Comparison of ENCODE assay signal across 9 cellular contexts in the genomic region with DNA sequence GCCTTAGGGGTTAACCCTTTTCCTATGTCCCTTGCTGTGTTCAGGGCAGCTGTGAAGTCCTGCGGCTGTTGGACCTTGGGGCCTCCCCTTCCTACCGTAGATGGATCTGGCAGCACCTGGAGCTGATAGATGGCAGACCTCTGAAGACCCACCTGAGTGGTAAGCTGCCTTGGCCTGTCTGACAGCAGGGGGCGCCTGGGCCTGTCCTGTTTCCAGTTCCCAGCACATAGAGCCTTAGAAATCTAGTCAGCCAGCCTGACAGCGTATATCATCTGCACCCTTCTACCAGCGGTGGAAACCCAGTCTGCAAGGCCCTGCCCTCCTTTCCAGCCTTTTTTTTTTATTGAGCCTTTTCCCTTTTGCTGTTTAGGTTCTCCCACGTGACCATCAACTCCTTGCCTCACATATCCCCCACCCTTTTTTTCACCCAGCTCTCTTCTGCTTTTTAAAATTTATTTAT. TPM values are rescaled to one million over a fixed set of nuclear protein-coding genes. Genes with fewer than 3 reads are reported as not detected.
A peak's percentile ranks its signal among the peaks of the same experiment; 100 is the strongest.
DNase-seq lines count a peak whose midpoint lies in the region; ATAC-seq and TF ChIP-seq lines count a peak whose summit lies in the region.
"Had no signal": no experiment of that assay in that cellular context is flagged by ENCODE, and none has a peak within 500 bp of the region (broad histone marks: within the 10 kb centered on the region; RNA-seq: fewer than 3 reads in every experiment).

No MANE protein-coding gene starts in this region.

- no peak overlapping the region for H3K27ac ChIP-seq in PC-3 (ENCODE audit: low read length)
- no peak overlapping the region for H3K27ac ChIP-seq in esophagus muscularis mucosa (replicated peaks in 1 of 4)

- peak overlapping the region in 3 of 6 donors; percentile 14 to 50 (median 40) for H3K27ac Mint-ChIP-seq in naive B cell
- H3K27ac Mint-ChIP-seq: IgD-negative memory B cell had no signal

- CTCF ChIA-PET in PC-3 (lab: Charles Lee): interaction anchor here (0.6 to 2.1 kb wide), 8 partner anchors 40 to 148 kb away, joined by 3 to 51 read pairs (median 3); a partner anchor contains a TSS

- no peaks in the 10 kb centered on the region for H3K9me3 Mint-ChIP-seq in naive B cell
- H3K9me3 Mint-ChIP-seq: IgD-negative memory B cell had no signal

- H4K20me1 ChIP-seq in PC-3 (ENCODE audit: low read length): no peaks in the 10 kb centered on the region

- H3K4me3 Mint-ChIP-seq in naive B cell: peak overlapping the region in 1 of 8 donors; percentile 30
- H3K4me3 Mint-ChIP-seq: IgD-negative memory B cell had no signal

- no peaks in the 10 kb centered on the region for H3F3A ChIP-seq in PC-3 (ENCODE audit: low read length, unreplicated experiment)

- intact Hi-C loops in PC-3 (cut with micrococcal nuclease): loop anchor here (1.0 to 5.0 kb wide), 2 partner anchors 42 to 143 kb away; no protein-coding TSS in a partner anchor
- intact Hi-C loops in esophagus muscularis mucosa (cut with DNase I): loop anchor here (1.0 to 5.0 kb wide), 2 partner anchors 143 to 202 kb away; no protein-coding TSS in a partner anchor

- DNase-seq in DMS 273 (lab: John Stamatoyannopoulos, UW; ENCODE audit: unreplicated experiment): peak; percentile 91
- DNase-seq in LNCaP clone FGC (ENCODE audit: low read depth): peak; percentile 56
- DNase-seq in PC-3: peak; percentile 90
- DNase-seq in activated T-cell treated with anti-CD3 and anti-CD28 coated beads for 48 hours (ENCODE audit: low read depth): peak; percentile 72
- DNase-seq in esophagus muscularis mucosa (ENCODE audit: extremely low spot score): peak; percentile 96
- DNase-seq in naive B cell: peak; percentile 74
- peak; percentile 70 for DNase-seq in stimulated activated CD8-positive, alpha-beta memory T cell treated with anti-CD3 and anti-CD28 coated beads, Interleukin-7, amount 100 ng/mL, for 24 hours (ENCODE audit: low read depth)

- peak overlapping the region; percentile 64; the same call in 1 of the 2 replicates for H2AFZ ChIP-seq in PC-3 (ENCODE audit: low read length)

- POLR2A ChIA-PET in PC-3 (lab: Charles Lee; ENCODE audit: unreplicated experiment): no interaction called here

- peaks cover 11 to 14% (median 12%) of the 10 kb centered on the region in 3 donors for H3K4me1 Mint-ChIP-seq in naive B cell

- no peak overlapping the region for H3K4me3 ChIP-seq in LNCaP clone FGC (ENCODE audit: low read depth, low read length)
- no peak overlapping the region for H3K4me3 ChIP-seq in PC-3 (ENCODE audit: low read length)
- no peak overlapping the region for H3K4me3 ChIP-seq in esophagus muscularis mucosa

- WGBS in esophagus muscularis mucosa: 1% methylated on average over 6 of the region's 6 CpGs

- ATAC-seq in PC-3 (peak; percentile 93), naive B cell (ENCODE audit: low read depth in 2 of 2) (peak; percentile 85 to 89), GM18909 (IDR thresholded peaks at IDR 0.05; ENCODE audit: poor library complexity, unreplicated experiment) (no peak)

- no peaks in the 10 kb centered on the region for H3K36me3 ChIP-seq in PC-3 (ENCODE audit: low read depth, low read length)
- no peaks in the 10 kb centered on the region for H3K36me3 ChIP-seq in esophagus muscularis mucosa

- no peaks in the 10 kb centered on the region for H3K79me2 ChIP-seq in PC-3 (ENCODE audit: low read length)

- H3K36me3 Mint-ChIP-seq in naive B cell: no peaks in the 10 kb centered on the region

- H3K9me3 ChIP-seq in PC-3 (ENCODE audit: low read length): no peaks in the 10 kb centered on the region
- H3K9me3 ChIP-seq in esophagus muscularis mucosa: no peaks in the 10 kb centered on the region

- TF ChIP-seq POLR2A in esophagus muscularis mucosa (IDR thresholded peaks at IDR 0.05; ENCODE audit: low read depth): no peak

- no peaks in the 10 kb centered on the region for H3K9me2 ChIP-seq in PC-3 (replicated peaks; ENCODE audit: low read length)

- H3K27me3 Mint-ChIP-seq in naive B cell: peaks cover 1 to 13% (median 8%) of the 10 kb centered on the region in 3 donors

- H3K27me3 ChIP-seq in PC-3 (ENCODE audit: low read length): no peaks in the 10 kb centered on the region
- H3K27me3 ChIP-seq in esophagus muscularis mucosa: no peaks in the 10 kb centered on the region

- no peaks in the 10 kb centered on the region for H3K4me1 ChIP-seq in PC-3 (ENCODE audit: insufficient read depth, low read length)
- peaks cover 0 to 7% (median 3%) of the 10 kb centered on the region in 4 donors for H3K4me1 ChIP-seq in esophagus muscularis mucosa

- no peak for TF ChIP-seq EP300 in esophagus muscularis mucosa (IDR thresholded peaks at IDR 0.05)

- peak; percentile 82 for TF ChIP-seq CTCF in LNCaP clone FGC (IDR thresholded peaks at IDR 0.05; ENCODE audit: control insufficient read depth, extremely low read depth, insufficient read depth)
- TF ChIP-seq CTCF in PC-3 (conservative IDR thresholded peaks at IDR 0.05; ENCODE audit: low read depth, low read length): peak; percentile 94
- TF ChIP-seq CTCF in esophagus muscularis mucosa (IDR thresholded peaks at IDR 0.05): peak; percentile 84 to 90 (median 89)

- no TSS peak for BruUV-seq in PC-3 (replicated peaks; lab: Mats Ljungman, UMichigan)

- H3K4me2 ChIP-seq in PC-3 (ENCODE audit: low read length): no peak overlapping the region

- H3K9ac ChIP-seq in PC-3 (ENCODE audit: low read length): no peak overlapping the region

RNA-seq across cellular contexts. Expression of a gene that starts 26.6 kb away (rescaled TPM):
- total RNA-seq in PC-3 (2014; rRNA removed): 6.6 and 6.7 TPM in 2 replicates
- total RNA-seq in esophagus muscularis mucosa: 1 to 10 TPM; 4.2 to 7.1 (median 4.7) TPM
- polyA plus RNA-seq in naive B cell (ENCODE audit: low read depth in 6 of 6): 10 to 100 TPM; 13.4 to 23.7 (median 17.5) TPM

RNA-seq across cellular contexts. Expression of a gene that starts 40.7 kb away (rescaled TPM):
- total RNA-seq in PC-3 (2014; rRNA removed) (90.9 and 101 TPM in 2 replicates), esophagus muscularis mucosa (100 to 1,000 TPM in 2 of 4 donors, 10 to 100 TPM in 2; 79.7 to 138 (median 94.2) TPM)
- polyA plus RNA-seq in naive B cell (ENCODE audit: low read depth in 6 of 6): 100 to 1,000 TPM; 166 to 223 (median 192) TPM
